In genomic region chr18:5600376-5601071, GRCh38 we compare ENCODE assay signal across 9 cellular contexts. TPM values are rescaled to one million over a fixed set of nuclear protein-coding genes. Genes with fewer than 3 reads are reported as not detected.
A peak's percentile ranks its signal among the peaks of the same experiment; 100 is the strongest.
DNase-seq lines count a peak whose midpoint lies in the region; ATAC-seq and TF ChIP-seq lines count a peak whose summit lies in the region.
"Had no signal": no experiment of that assay in that cellular context is flagged by ENCODE, and none has a peak within 500 bp of the region (broad histone marks: within the 10 kb centered on the region; RNA-seq: fewer than 3 reads in every experiment).

No MANE protein-coding gene starts in this region.

- H3K27me3 Mint-ChIP-seq in nephron (ENCODE audit: low read depth): peaks cover 4% of the 10 kb centered on the region
- H3K27me3 Mint-ChIP-seq in CD4-positive, alpha-beta T cell: peaks cover 20% of the 10 kb centered on the region

- H3K9me3 ChIP-seq in CD4-positive, alpha-beta T cell (ENCODE audit: control insufficient read depth, low read length): no peaks in the 10 kb centered on the region

- POLR2A ChIA-PET in CD4-positive, alpha-beta T cell (lab: Charles Lee): no interaction called here

- H3K27me3 ChIP-seq in brain microvascular endothelial cell (replicated peaks): no peaks in the 10 kb centered on the region
- H3K27me3 ChIP-seq in CD4-positive, alpha-beta T cell (ENCODE audit: control insufficient read depth, insufficient read depth, low read length): no peaks in the 10 kb centered on the region

- intact Hi-C loops in CD4-positive, alpha-beta T cell (cut with DNase I, micrococcal nuclease): loop anchor here in 1 of 2 experiments (10.0 kb wide), 1 partner anchor 294 kb away; the partner anchor contains the start of gene TMEM200C

- H3K27ac ChIP-seq in brain microvascular endothelial cell: no peak overlapping the region
- H3K27ac ChIP-seq in CD4-positive, alpha-beta T cell (ENCODE audit: low read depth, low read length): no peak overlapping the region

- no peaks in the 10 kb centered on the region for H3K9me3 Mint-ChIP-seq in nephron
- no peaks in the 10 kb centered on the region for H3K9me3 Mint-ChIP-seq in CD4-positive, alpha-beta T cell

- peaks cover 13% of the 10 kb centered on the region for H3K4me1 Mint-ChIP-seq in nephron
- H3K4me1 Mint-ChIP-seq in CD4-positive, alpha-beta T cell (ENCODE audit: low read depth): no peaks in the 10 kb centered on the region

- CTCF ChIA-PET in CD4-positive, alpha-beta T cell (lab: Charles Lee): no interaction called here

- no peak overlapping the region for H3K4me3 Mint-ChIP-seq in nephron
- no peak overlapping the region for H3K4me3 Mint-ChIP-seq in CD4-positive, alpha-beta T cell

- peak overlapping the region in 1 of 3 experiments; percentile 41 for H3K27ac Mint-ChIP-seq in nephron
- H3K27ac Mint-ChIP-seq in CD4-positive, alpha-beta T cell: no peak overlapping the region

- TF ChIP-seq CTCF in brain microvascular endothelial cell (IDR thresholded peaks at IDR 0.05; ENCODE audit: low read depth, low read length, missing control alignments) (peak; percentile 28), nephron (IDR thresholded peaks at IDR 0.05; ENCODE audit: unreplicated experiment in 3 of 3) (peak; percentile 56 to 69 (median 59))
- no peak for TF ChIP-seq CTCF in CD4-positive, alpha-beta T cell (IDR thresholded peaks at IDR 0.05)

- in situ Hi-C loops in G401 (cut with HindIII; ENCODE audit: low sequenced_read_pairs): no loop called here
- in situ Hi-C loops in brain microvascular endothelial cell (cut with HindIII; ENCODE audit: low pct_ligation_motif_present, low sequenced_read_pairs): no loop called here

- DNase-seq in G401 (ENCODE audit: low spot score) (peak; percentile 74), NAMALWA (ENCODE audit: low spot score) (peak; percentile 29), brain microvascular endothelial cell (no peak), SHP77 (lab: John Stamatoyannopoulos, UW) (no peak)
- no peak for DNase-seq in CD4-positive, alpha-beta T cell
- no peak for DNase-seq in activated CD4-positive, alpha-beta T cell treated with anti-CD3 and anti-CD28 coated beads, Interleukin-2, amount 50 U/mL, for 4 hours
- DNase-seq: activated CD4-positive, alpha-beta T cell treated with anti-CD3 and anti-CD28 coated beads for 1 hour had no signal

- no peak for ATAC-seq in CD4-positive, alpha-beta T cell (ENCODE audit: poor library complexity)
- ATAC-seq in HG02610 (IDR thresholded peaks at IDR 0.05; ENCODE audit: unreplicated experiment): no peak

- H3K36me3 Mint-ChIP-seq in nephron (ENCODE audit: low read depth): no peaks in the 10 kb centered on the region
- H3K36me3 Mint-ChIP-seq in CD4-positive, alpha-beta T cell (ENCODE audit: low read depth): no peaks in the 10 kb centered on the region

- no peaks in the 10 kb centered on the region for H3K36me3 ChIP-seq in brain microvascular endothelial cell (replicated peaks)

- no peak overlapping the region for H3K4me3 ChIP-seq in brain microvascular endothelial cell (ENCODE audit: low read depth, low read length)

RNA-seq across cellular contexts. Expression of gene EPB41L3, which starts 56.7 kb away (rescaled TPM):
- total RNA-seq in G401 (2014; rRNA removed; shearing (Covaris generic)): 0.07 TPM in 1 of 2 replicates, not detected in the other
- total RNA-seq in CD4-positive, alpha-beta T cell: 10 to 100 TPM; 10.9 to 11.2 TPM

Comparison
In these comparisons a context has a peak if more than half of its experiments do, and no peak if none do; other contexts are left out.
1. DNase-seq: peak in G401 (single experiment) and NAMALWA (single experiment); none in brain microvascular endothelial cell (single experiment), CD4-positive, alpha-beta T cell (0 of 10), activated CD4-positive, alpha-beta T cell treated with anti-CD3 and anti-CD28 coated beads, Interleukin-2, amount 50 U/mL, for 4 hours (0 of 2) and SHP77 (0 of 2).
2. RNA of gene EPB41L3, which starts 56.7 kb away (total RNA-seq): 10.9 to 11.2 TPM in CD4-positive, alpha-beta T cell; 0.07 TPM in G401; every median in the first group is over 10 times any median in the second.